In genomic region chr14:103535081-103535890, GRCh38 we compare ENCODE assay signal across 15 cellular contexts. TPM values are rescaled to one million over a fixed set of nuclear protein-coding genes. Genes with fewer than 3 reads are reported as not detected.
DNase-seq lines count a peak whose midpoint lies in the region; ATAC-seq and TF ChIP-seq lines count a peak whose summit lies in the region.
"Had no signal": no experiment of that assay in that cellular context is flagged by ENCODE, and none has a peak within 500 bp of the region (broad histone marks: within the 10 kb centered on the region; RNA-seq: fewer than 3 reads in every experiment).

No MANE protein-coding gene starts in this region.

- H3K4me1 ChIP-seq in testis: peaks cover 63% of the 10 kb centered on the region

- CTCF ChIA-PET in RWPE1 (lab: Yijun Ruan, JAX): interaction anchor here (0.9 kb wide), 1 partner anchor 15 kb away, joined by 3 read pairs; no protein-coding TSS in a partner anchor

- H3K27ac ChIP-seq in RWPE1 (peak overlapping the region; percentile 100), cingulate gyrus (ENCODE audit: low read depth, low read length) (peak overlapping the region; percentile 29), testis (peak overlapping the region; percentile 44 to 77)
- H3K27ac ChIP-seq: cardiac muscle cell had no signal

- WGBS in testis, 2 donors: 53 to 63% methylated on average over 2 to 19 of the region's 21 CpGs

- no peaks in the 10 kb centered on the region for H3K27me3 ChIP-seq in testis
- H3K27me3 ChIP-seq: cardiac muscle cell had no signal

- H3K4me3 ChIP-seq in testis: no peak overlapping the region
- H3K4me3 ChIP-seq: cardiac muscle cell had no signal

- no peaks in the 10 kb centered on the region for H3K36me3 ChIP-seq in testis (ENCODE audit: low read depth, missing control alignments)
- H3K36me3 ChIP-seq: cardiac muscle cell had no signal

- TF ChIP-seq POLR2A in testis (IDR thresholded peaks at IDR 0.05): no peak

- no peak for TF ChIP-seq CTCF in RWPE1 (conservative IDR thresholded peaks at IDR 0.05; ENCODE audit: low read depth)
- no peak for TF ChIP-seq CTCF in testis (IDR thresholded peaks at IDR 0.05)

- DNase-seq in RWPE1 (ENCODE audit: low spot score): no peak
- DNase-seq in medulla oblongata (ENCODE audit: extremely low spot score): peak; percentile 46
- peak; percentile 81 for DNase-seq in testis
- no peak for DNase-seq in posterior vena cava (ENCODE audit: low spot score)
- no peak for DNase-seq in NCI-H2227 (lab: John Stamatoyannopoulos, UW; ENCODE audit: unreplicated experiment)
- DNase-seq: activated CD4-positive, CD25-positive, alpha-beta regulatory T cell treated with anti-CD3 and anti-CD28 coated beads, Interleukin-2, amount 50 U/mL, for 72 hours; activated naive CD8-positive, alpha-beta T cell treated with anti-CD3 and anti-CD28 coated beads, Interleukin-2, amount 50 U/mL, for 24 hours; CD8-positive, alpha-beta memory T cell; DMS79; NCI-H774; OCI-M1 had no signal

- no peaks in the 10 kb centered on the region for H3K9me3 ChIP-seq in testis

- no peak for ATAC-seq in GM18498 (IDR thresholded peaks at IDR 0.05; ENCODE audit: unreplicated experiment)
- ATAC-seq: activated naive CD8-positive, alpha-beta T cell treated with anti-CD3 and anti-CD28 coated beads, Interleukin-2, amount 50 U/mL, for 24 hours; natural killer cell treated with Interleukin-12 subunit alpha and Interleukin-12 subunit beta and Interleukin-15 and Interleukin-18, amount 100 ng/mL, for 72 hours had no signal

- POLR2A ChIA-PET in RWPE1 (lab: Yijun Ruan, JAX; ENCODE audit: low non-redundant PET): no interaction called here

- intact Hi-C loops in testis (cut with DNase I; ENCODE audit: low total_unique reads): no loop called here
- intact Hi-C loops in posterior vena cava (cut with DNase I): no loop called here

RNA-seq across cellular contexts. Expression of gene TRMT61A, which starts 6.3 kb away (rescaled TPM):
- 10 to 100 TPM; 19.1 to 29.8 TPM for total RNA-seq in testis
- polyA plus RNA-seq in testis (ENCODE audit: insufficient read depth, low read depth, low replicate concordance): 12.1 TPM
- 10 to 100 TPM; 16.2 to 18.0 TPM for total RNA-seq in posterior vena cava

RNA-seq across cellular contexts. Expression of gene CKB, which starts 12.7 kb away (rescaled TPM):
- total RNA-seq in testis: 1,000 to 10,000 TPM; 1,148 to 1,322 TPM
- 504 TPM for polyA plus RNA-seq in testis (ENCODE audit: insufficient read depth, low read depth, low replicate concordance)
- total RNA-seq in posterior vena cava: 100 to 1,000 TPM; 354 to 709 TPM

RNA-seq across cellular contexts. Expression of gene BAG5, which starts 27.2 kb away (rescaled TPM):
- total RNA-seq in testis (100 to 1,000 TPM in 1 of 2 donors, 10 to 100 TPM in 1; 63.4 to 124 TPM), posterior vena cava (10 to 100 TPM; 29.0 to 30.4 TPM)
- 202 TPM for polyA plus RNA-seq in testis (ENCODE audit: insufficient read depth, low read depth, low replicate concordance)

RNA-seq across cellular contexts. Expression of gene COA8, which starts 27.5 kb away (rescaled TPM):
- total RNA-seq in testis: 10 to 100 TPM; 28.9 to 68.7 TPM
- polyA plus RNA-seq in testis (ENCODE audit: insufficient read depth, low read depth, low replicate concordance): 152 TPM
- 10 to 100 TPM; 33.9 to 40.3 TPM for total RNA-seq in posterior vena cava

Comparison
In these comparisons a context has a peak if more than half of its experiments do, and no peak if none do; other contexts are left out.
1. DNase-seq: peak in medulla oblongata (single experiment) and testis (single experiment); none in RWPE1 (single experiment), posterior vena cava (single experiment) and NCI-H2227 (single experiment).
2. H3K27ac ChIP-seq: peak in every context shown above with its lines; median percentile 100 in RWPE1; 60 in testis; 29 in cingulate gyrus.